ENCODE assay signal across 23 cellular contexts in genomic region chrX:119489212-119490074, GRCh38.
"Had no signal": no experiment of that assay in that cellular context is flagged by ENCODE, and none has a peak within 500 bp of the region (broad histone marks: within the 10 kb centered on the region; RNA-seq: fewer than 3 reads in every experiment).

No MANE protein-coding gene starts in this region.

- H3K36me3 ChIP-seq: brain microvascular endothelial cell, cardiac muscle cell, MG63, Peyer's patch, SJSA1 had no signal

- H3K36me3 Mint-ChIP-seq: activated CD4-positive, alpha-beta memory T cell treated with anti-CD3 and anti-CD28 coated beads for 36 hours; activated naive CD4-positive, alpha-beta T cell treated with anti-CD3 and anti-CD28 coated beads, Interleukin-2, amount 10 ng/mL, durations not matched to agents 7 days and 5 days; activated naive CD8-positive, alpha-beta T cell; T-cell had no signal

- H3K4me3 Mint-ChIP-seq: activated B cell treated with CpG ODN at 0.5 μM for 24 hours; activated CD4-positive, alpha-beta memory T cell treated with anti-CD3 and anti-CD28 coated beads for 36 hours; activated naive CD4-positive, alpha-beta T cell treated with anti-CD3 and anti-CD28 coated beads, Interleukin-2, amount 10 ng/mL, durations not matched to agents 7 days and 5 days; activated naive CD8-positive, alpha-beta T cell; activated naive CD8-positive, alpha-beta T cell treated with anti-CD3 and anti-CD28 coated beads, Interleukin-2, amount 50 U/mL, for 24 hours; central memory CD8-positive, alpha-beta T cell; T-cell had no signal

- H3K27me3 ChIP-seq: brain microvascular endothelial cell, cardiac muscle cell, MG63, Peyer's patch, SJSA1 had no signal

- H3K9me3 Mint-ChIP-seq: activated B cell treated with CpG ODN at 0.5 μM for 24 hours; activated CD4-positive, alpha-beta memory T cell treated with anti-CD3 and anti-CD28 coated beads for 36 hours; activated naive CD4-positive, alpha-beta T cell treated with anti-CD3 and anti-CD28 coated beads, Interleukin-2, amount 10 ng/mL, durations not matched to agents 7 days and 5 days; activated naive CD8-positive, alpha-beta T cell treated with anti-CD3 and anti-CD28 coated beads, Interleukin-2, amount 50 U/mL, for 24 hours; central memory CD8-positive, alpha-beta T cell; T-cell had no signal

- H3K27me3 Mint-ChIP-seq: activated B cell treated with CpG ODN at 0.5 μM for 24 hours; activated CD4-positive, alpha-beta memory T cell treated with anti-CD3 and anti-CD28 coated beads for 36 hours; activated naive CD4-positive, alpha-beta T cell treated with anti-CD3 and anti-CD28 coated beads, Interleukin-2, amount 10 ng/mL, durations not matched to agents 7 days and 5 days; activated naive CD8-positive, alpha-beta T cell; activated naive CD8-positive, alpha-beta T cell treated with anti-CD3 and anti-CD28 coated beads, Interleukin-2, amount 50 U/mL, for 24 hours; central memory CD8-positive, alpha-beta T cell; T-helper 17 cell had no signal

- DNase-seq: activated B cell treated with CpG ODN at 0.5 μM for 24 hours; activated CD4-positive, CD25-positive, alpha-beta regulatory T cell treated with anti-CD3 and anti-CD28 coated beads, Interleukin-2, amount 50 U/mL, for 72 hours; activated effector memory CD4-positive, alpha-beta T cell treated with Interleukin-2 at 50 U/mL for 16 hours; NCI-H1048; NCI-H1436 treated with DMSO at 0.1 percent for 48 hours; NCI-H2029; NCI-H524 treated with DMSO at 0.1 percent for 48 hours; NK-92 treated with Interleukin-12 subunit alpha and Interleukin-12 subunit beta, amount 100 ng/mL, for 24 hours; SHP77 treated with DMSO at 0.1 percent for 48 hours; T-helper 17 cell had no signal

- H3K4me1 ChIP-seq: Peyer's patch, SJSA1 had no signal

- H3K27ac Mint-ChIP-seq: activated B cell treated with CpG ODN at 0.5 μM for 24 hours; activated CD4-positive, alpha-beta memory T cell treated with anti-CD3 and anti-CD28 coated beads for 36 hours; activated naive CD4-positive, alpha-beta T cell treated with anti-CD3 and anti-CD28 coated beads, Interleukin-2, amount 10 ng/mL, durations not matched to agents 7 days and 5 days; activated naive CD8-positive, alpha-beta T cell; activated naive CD8-positive, alpha-beta T cell treated with anti-CD3 and anti-CD28 coated beads, Interleukin-2, amount 50 U/mL, for 24 hours; T-cell; T-helper 17 cell had no signal

- H3K4me1 Mint-ChIP-seq: activated naive CD4-positive, alpha-beta T cell treated with anti-CD3 and anti-CD28 coated beads, Interleukin-2, amount 10 ng/mL, durations not matched to agents 7 days and 5 days; activated naive CD8-positive, alpha-beta T cell treated with anti-CD3 and anti-CD28 coated beads, Interleukin-2, amount 50 U/mL, for 24 hours; central memory CD8-positive, alpha-beta T cell; T-helper 17 cell had no signal

- H3K9me3 ChIP-seq: MG63, Peyer's patch, SJSA1, SK-N-SH had no signal

- H3K27ac ChIP-seq: brain microvascular endothelial cell, cardiac muscle cell, Peyer's patch, SJSA1, VCaP had no signal

- H3K4me3 ChIP-seq: cardiac muscle cell, MG63, Peyer's patch, SJSA1 had no signal
